ENCODE assay signal across 8 cellular contexts in genomic region chr14:54567634-54568561, GRCh38. TPM values are rescaled to one million over a fixed set of nuclear protein-coding genes. Genes with fewer than 3 reads are reported as not detected.
A peak's percentile ranks its signal among the peaks of the same experiment; 100 is the strongest.
DNase-seq lines count a peak whose midpoint lies in the region; ATAC-seq, FAIRE-seq and TF ChIP-seq lines count a peak whose summit lies in the region.

No MANE protein-coding gene starts in this region.

- no peak for TF ChIP-seq EP300 in HepG2 (IDR thresholded peaks at IDR 0.05; ENCODE audit: low read depth in 2 of 2, low read length in 2 of 2)
- TF ChIP-seq EP300 in HepG2 (CRISPR knock-in tag; IDR thresholded peaks at IDR 0.05; ENCODE audit: borderline replicate concordance), result no peak

- peaks cover 9% of the 10 kb centered on the region for H3K9me3 Mint-ChIP-seq in activated CD4-positive, alpha-beta T cell treated with anti-CD3 and anti-CD28 coated beads, Interleukin-2, amount 10 ng/mL, durations not matched to agents 7 days and 5 days

- no peaks in the 10 kb centered on the region for H3K27me3 ChIP-seq in Karpas-422 (ENCODE audit: low read length)
- H3K27me3 ChIP-seq in HepG2 (ENCODE audit: control insufficient read depth in 1 of 2, insufficient read depth in 2 of 2, low read length in 2 of 2), result no peaks in the 10 kb centered on the region

- no peak for TF ChIP-seq CTCF in HepG2 (CRISPR knock-in tag; IDR thresholded peaks at IDR 0.05)

- DNase-seq in GDM1 (lab: John Stamatoyannopoulos, UW), result peak; percentile 34
- peak; percentile 86 for DNase-seq in Karpas-422
- DNase-seq in activated CD4-positive, alpha-beta T cell treated with anti-CD3 and anti-CD28 coated beads, Interleukin-2, amount 10 ng/mL, durations not matched to agents 7 days and 5 days, result peak; percentile 42
- DNase-seq in dermis blood vessel endothelial cell, result peak; percentile 58
- peak; percentile 14 for DNase-seq in HepG2 (ENCODE audit: low spot score)
- peak; percentile 18 to 25 for DNase-seq in stimulated activated CD4-positive, alpha-beta T cell treated with anti-CD3 and anti-CD28 coated beads, Interleukin-4, amount 100 ng/mL, for 48 hours (ENCODE audit: low read depth in 2 of 2)

- BruUV-seq in HepG2 (replicated peaks; lab: Mats Ljungman, UMichigan), result no TSS peak

- peak overlapping the region; percentile 92 for H3K4me2 ChIP-seq in Karpas-422 (ENCODE audit: low read depth, low read length, poor library complexity, severe bottlenecking)
- H3K4me2 ChIP-seq in HepG2 (ENCODE audit: low read depth, low read length), result peak overlapping the region; percentile 94

- in situ Hi-C loops in HepG2 (cut with HindIII; ENCODE audit: extremely low pct_ligation_motif_present, low pct_unique_long_range_greater_than_20kb), result loop anchor here (5.0 to 10.0 kb wide), 4 partner anchors 84 to 237 kb away; no protein-coding TSS in a partner anchor

- H3K79me2 ChIP-seq in Karpas-422 (ENCODE audit: low read length), result peaks cover 59% of the 10 kb centered on the region
- peaks cover 62% of the 10 kb centered on the region for H3K79me2 ChIP-seq in HepG2 (ENCODE audit: insufficient read depth, low read length)

- TF ChIP-seq POLR2A in HepG2 (IDR thresholded peaks at IDR 0.05; ENCODE audit: insufficient read depth in 1 of 2, low read depth in 2 of 2, low read length in 2 of 2), result peak in 1 of 2 experiments; percentile 25; a peak in 1 of 4 replicates

- 2% methylated on average over 49 of the region's 70 CpGs for WGBS in HepG2 (ENCODE audit: low lambda C conversion rate)

- no peak for FAIRE-seq in HepG2 (lab: Jason Lieb, UNC)

- ATAC-seq in HepG2 (peak; percentile 8), GM21786 (IDR thresholded peaks at IDR 0.05; ENCODE audit: unreplicated experiment) (no peak), HG03095 (IDR thresholded peaks at IDR 0.05; ENCODE audit: unreplicated experiment) (no peak)

- peak overlapping the region; percentile 84 for H3K4me3 Mint-ChIP-seq in activated CD4-positive, alpha-beta T cell treated with anti-CD3 and anti-CD28 coated beads, Interleukin-2, amount 10 ng/mL, durations not matched to agents 7 days and 5 days

- no peak overlapping the region for H2AFZ ChIP-seq in Karpas-422 (ENCODE audit: low read length)
- no peak overlapping the region for H2AFZ ChIP-seq in HepG2 (ENCODE audit: low read length)

- intact Hi-C loops in HepG2 (cut with micrococcal nuclease; ENCODE audit: unreplicated experiment), result loop anchor here (5.0 to 10.0 kb wide), 3 partner anchors 84 to 337 kb away; partner anchors contain the start of gene GCH1

- peak overlapping the region; percentile 94 for H3K9ac ChIP-seq in Karpas-422 (ENCODE audit: low read length)
- H3K9ac ChIP-seq in HepG2 (ENCODE audit: insufficient read depth, low read depth, low read length), result peak overlapping the region; percentile 96

- H3K27ac Mint-ChIP-seq in activated CD4-positive, alpha-beta T cell treated with anti-CD3 and anti-CD28 coated beads, Interleukin-2, amount 10 ng/mL, durations not matched to agents 7 days and 5 days, result peak overlapping the region; percentile 85

- no peaks in the 10 kb centered on the region for H3K9me2 ChIP-seq in Karpas-422 (replicated peaks; ENCODE audit: insufficient read depth, low read length)

- H3K4me3 ChIP-seq in Karpas-422 (ENCODE audit: low read length) (peak overlapping the region; percentile 90), HepG2 (replicated peaks in 1 of 3; ENCODE audit: insufficient read depth in 1 of 3, low read depth in 2 of 3, low read length in 3 of 3) (peak overlapping the region; percentile 73 to 93 (median 89))

- H3K4me1 ChIP-seq in Karpas-422 (ENCODE audit: low read length) (peaks cover 39% of the 10 kb centered on the region), HepG2 (ENCODE audit: insufficient read depth, low read length) (peaks cover 35% of the 10 kb centered on the region)

- CTCF ChIA-PET in activated CD4-positive, alpha-beta T cell treated with anti-CD3 and anti-CD28 coated beads, Interleukin-2, amount 10 ng/mL, durations not matched to agents 7 days and 5 days (lab: Charles Lee), result interaction anchor here (0.7 to 6.5 kb wide), 10 partner anchors 15 to 703 kb away, joined by 3 to 110 read pairs (median 4); no protein-coding TSS in a partner anchor
- CTCF ChIA-PET in HepG2 (lab: Yijun Ruan, JAX; ENCODE audit: low intra/inter-chr PET ratio, low total read pairs), result no interaction called here

- H4K20me1 ChIP-seq in Karpas-422 (ENCODE audit: insufficient read depth, low read depth, low read length) (peaks cover 5% of the 10 kb centered on the region; the same call in 1 of the 2 replicates), HepG2 (ENCODE audit: insufficient read depth, low read length) (peaks cover 25% of the 10 kb centered on the region)

- H3K4me1 Mint-ChIP-seq in activated CD4-positive, alpha-beta T cell treated with anti-CD3 and anti-CD28 coated beads, Interleukin-2, amount 10 ng/mL, durations not matched to agents 7 days and 5 days, result peaks cover 18% of the 10 kb centered on the region

- TF ChIP-seq RAD21 in HepG2 (CRISPR knock-in tag; IDR thresholded peaks at IDR 0.05), result no peak

- H3K36me3 ChIP-seq in Karpas-422 (ENCODE audit: insufficient read depth, low read length) (peaks cover 47% of the 10 kb centered on the region), HepG2 (replicated peaks in 1 of 2; ENCODE audit: control insufficient read depth in 1 of 2, insufficient read depth in 2 of 2, low read length in 2 of 2) (peaks cover 0 to 32% of the 10 kb centered on the region in 2 experiments; a peak in 3 of 5 replicates)

- H3K27ac ChIP-seq in Karpas-422 (ENCODE audit: low read length), result peak overlapping the region; percentile 88
- H3K27ac ChIP-seq in HepG2 (ENCODE audit: extremely low read length, insufficient read depth, low read length), result peak overlapping the region; percentile 97

- peaks cover 41% of the 10 kb centered on the region for H3K27me3 Mint-ChIP-seq in activated CD4-positive, alpha-beta T cell treated with anti-CD3 and anti-CD28 coated beads, Interleukin-2, amount 10 ng/mL, durations not matched to agents 7 days and 5 days

- POLR2A ChIA-PET in activated CD4-positive, alpha-beta T cell treated with anti-CD3 and anti-CD28 coated beads, Interleukin-2, amount 10 ng/mL, durations not matched to agents 7 days and 5 days (lab: Charles Lee), result no interaction called here
- POLR2A ChIA-PET in HepG2 (lab: Yijun Ruan, JAX), result interaction anchor here (0.6 to 4.5 kb wide), 10 partner anchors 9 to 388 kb away, joined by 3 to 35 read pairs (median 14); no protein-coding TSS in a partner anchor

- H3K36me3 Mint-ChIP-seq in activated CD4-positive, alpha-beta T cell treated with anti-CD3 and anti-CD28 coated beads, Interleukin-2, amount 10 ng/mL, durations not matched to agents 7 days and 5 days (ENCODE audit: low read depth), result peaks cover 8% of the 10 kb centered on the region

- H3K9me3 ChIP-seq in Karpas-422 (ENCODE audit: low read length) (peaks cover 10% of the 10 kb centered on the region), HepG2 (ENCODE audit: low read length) (peaks cover 10% of the 10 kb centered on the region)

RNA-seq across cellular contexts. Expression of gene SAMD4A, which starts 1.0 kb away (rescaled TPM):
- 77.2 and 94.7 TPM in 2 replicates for total RNA-seq in Karpas-422 (2014; rRNA removed; shearing (Covaris generic); ENCODE audit: low replicate concordance)
- under 1 TPM; 0.54 to 0.62 TPM for total RNA-seq in activated CD4-positive, alpha-beta T cell treated with anti-CD3 and anti-CD28 coated beads, Interleukin-2, amount 10 ng/mL, durations not matched to agents 7 days and 5 days
- total RNA-seq in dermis blood vessel endothelial cell (44.2 and 57.2 TPM in 2 replicates), HepG2 (2016; rRNA removed; fragmentation: Illumina TruSeq; extraction: Trizol) (6.9 and 13.0 TPM in 2 replicates)
- 38.3 and 41.9 TPM in 2 replicates for total RNA-seq in HepG2 (2016; cell fraction: cytosol; rRNA removed; fragmentation: Illumina TruSeq; extraction: Trizol; ENCODE audit: low read depth)
- total RNA-seq in HepG2 (2016; cell fraction: insoluble cytoplasmic fraction; rRNA removed; fragmentation: Illumina TruSeq; extraction: Trizol), result 6.5 and 11.9 TPM in 2 replicates
- 12.3 and 13.3 TPM in 2 replicates for total RNA-seq in HepG2 (2016; cell fraction: membrane; rRNA removed; fragmentation: Illumina TruSeq; extraction: Trizol)
- total RNA-seq in HepG2 (2016; cell fraction: nucleus; rRNA removed; fragmentation: Illumina TruSeq; extraction: Trizol), result 24.4 and 25.8 TPM in 2 replicates
- polyA plus RNA-seq in HepG2 (2011; rRNA removed), result 11.7 and 11.8 TPM in 2 replicates
- polyA plus RNA-seq in HepG2 (2011; cell fraction: cytosol; rRNA removed), result 4.9 and 6.1 TPM in 2 replicates
- 89.4 and 113 TPM in 2 replicates for polyA plus RNA-seq in HepG2 (2011; cell fraction: nucleus; rRNA removed)
- 22.3 and 23.9 TPM in 2 replicates for polyA plus RNA-seq in HepG2 (2012)
- 1.5 and 1.9 TPM in 2 replicates for polyA plus RNA-seq in HepG2 (2016; cell fraction: cytosol; fragmentation: Illumina TruSeq; extraction: Trizol; ENCODE audit: low read depth)
- 5.1 and 6.3 TPM in 2 replicates for polyA plus RNA-seq in HepG2 (2016; cell fraction: insoluble cytoplasmic fraction; fragmentation: Illumina TruSeq; extraction: Trizol; ENCODE audit: low read depth)
- polyA plus RNA-seq in HepG2 (2016; cell fraction: membrane; fragmentation: Illumina TruSeq; extraction: Trizol; ENCODE audit: low read depth), result 3.2 and 3.3 TPM in 2 replicates
- polyA plus RNA-seq in HepG2 (2016; cell fraction: nucleus; fragmentation: Illumina TruSeq; extraction: Trizol; ENCODE audit: insufficient read depth, low read depth), result 31.5 and 34.6 TPM in 2 replicates
- 3.0 and 40.6 TPM in 2 replicates for polyA minus RNA-seq in HepG2 (2011; rRNA and poly(A)+ RNA removed; ENCODE audit: low replicate concordance)
- polyA minus RNA-seq in HepG2 (2011; cell fraction: cytosol; rRNA and poly(A)+ RNA removed), result 26.1 and 26.2 TPM in 2 replicates
- polyA minus RNA-seq in HepG2 (2011; cell fraction: nucleus; rRNA and poly(A)+ RNA removed), result 112 and 120 TPM in 2 replicates

RNA-seq across cellular contexts. Expression of gene CGRRF1, which starts 58.2 kb away (rescaled TPM):
- 8.8 and 25.9 TPM in 2 replicates for total RNA-seq in Karpas-422 (2014; rRNA removed; shearing (Covaris generic); ENCODE audit: low replicate concordance)
- 1 to 10 TPM; 9.6 to 9.7 TPM for total RNA-seq in activated CD4-positive, alpha-beta T cell treated with anti-CD3 and anti-CD28 coated beads, Interleukin-2, amount 10 ng/mL, durations not matched to agents 7 days and 5 days
- total RNA-seq in dermis blood vessel endothelial cell (13.2 and 20.8 TPM in 2 replicates), HepG2 (2016; rRNA removed; fragmentation: Illumina TruSeq; extraction: Trizol) (13.3 and 18.2 TPM in 2 replicates)
- 11.9 and 12.4 TPM in 2 replicates for total RNA-seq in HepG2 (2016; cell fraction: cytosol; rRNA removed; fragmentation: Illumina TruSeq; extraction: Trizol; ENCODE audit: low read depth)
- 10.9 and 19.9 TPM in 2 replicates for total RNA-seq in HepG2 (2016; cell fraction: insoluble cytoplasmic fraction; rRNA removed; fragmentation: Illumina TruSeq; extraction: Trizol)
- 18.6 and 21.2 TPM in 2 replicates for total RNA-seq in HepG2 (2016; cell fraction: membrane; rRNA removed; fragmentation: Illumina TruSeq; extraction: Trizol)
- 22.0 and 22.6 TPM in 2 replicates for total RNA-seq in HepG2 (2016; cell fraction: nucleus; rRNA removed; fragmentation: Illumina TruSeq; extraction: Trizol)
- polyA plus RNA-seq in HepG2 (2011; rRNA removed), result 11.3 and 16.8 TPM in 2 replicates
- polyA plus RNA-seq in HepG2 (2011; cell fraction: cytosol; rRNA removed), result 3.9 and 6.0 TPM in 2 replicates
- 6.8 and 7.7 TPM in 2 replicates for polyA plus RNA-seq in HepG2 (2011; cell fraction: nucleus; rRNA removed)
- 16.4 and 16.6 TPM in 2 replicates for polyA plus RNA-seq in HepG2 (2012)
- polyA plus RNA-seq in HepG2 (2016; cell fraction: cytosol; fragmentation: Illumina TruSeq; extraction: Trizol; ENCODE audit: low read depth), result 13.1 and 14.1 TPM in 2 replicates
- polyA plus RNA-seq in HepG2 (2016; cell fraction: insoluble cytoplasmic fraction; fragmentation: Illumina TruSeq; extraction: Trizol; ENCODE audit: low read depth), result 11.8 and 12.8 TPM in 2 replicates
- 15.1 and 15.3 TPM in 2 replicates for polyA plus RNA-seq in HepG2 (2016; cell fraction: membrane; fragmentation: Illumina TruSeq; extraction: Trizol; ENCODE audit: low read depth)
- 25.5 and 30.7 TPM in 2 replicates for polyA plus RNA-seq in HepG2 (2016; cell fraction: nucleus; fragmentation: Illumina TruSeq; extraction: Trizol; ENCODE audit: insufficient read depth, low read depth)
- 5.3 and 5.7 TPM in 2 replicates for polyA minus RNA-seq in HepG2 (2011; rRNA and poly(A)+ RNA removed; ENCODE audit: low replicate concordance)
- 5.4 and 7.5 TPM in 2 replicates for polyA minus RNA-seq in HepG2 (2011; cell fraction: cytosol; rRNA and poly(A)+ RNA removed)
- 14.0 and 21.4 TPM in 2 replicates for polyA minus RNA-seq in HepG2 (2011; cell fraction: nucleus; rRNA and poly(A)+ RNA removed)

Comparison
In these comparisons a context has a peak if more than half of its experiments do, and no peak if none do; other contexts are left out.
1. DNase-seq: peak in every context shown above with its lines; median percentile 86 in Karpas-422; 58 in dermis blood vessel endothelial cell; 42 in activated CD4-positive, alpha-beta T cell treated with anti-CD3 and anti-CD28 coated beads, Interleukin-2, amount 10 ng/mL, durations not matched to agents 7 days and 5 days; 34 in GDM1; 22 in stimulated activated CD4-positive, alpha-beta T cell treated with anti-CD3 and anti-CD28 coated beads, Interleukin-4, amount 100 ng/mL, for 48 hours; 14 in HepG2.